In the genomic region with DNA sequence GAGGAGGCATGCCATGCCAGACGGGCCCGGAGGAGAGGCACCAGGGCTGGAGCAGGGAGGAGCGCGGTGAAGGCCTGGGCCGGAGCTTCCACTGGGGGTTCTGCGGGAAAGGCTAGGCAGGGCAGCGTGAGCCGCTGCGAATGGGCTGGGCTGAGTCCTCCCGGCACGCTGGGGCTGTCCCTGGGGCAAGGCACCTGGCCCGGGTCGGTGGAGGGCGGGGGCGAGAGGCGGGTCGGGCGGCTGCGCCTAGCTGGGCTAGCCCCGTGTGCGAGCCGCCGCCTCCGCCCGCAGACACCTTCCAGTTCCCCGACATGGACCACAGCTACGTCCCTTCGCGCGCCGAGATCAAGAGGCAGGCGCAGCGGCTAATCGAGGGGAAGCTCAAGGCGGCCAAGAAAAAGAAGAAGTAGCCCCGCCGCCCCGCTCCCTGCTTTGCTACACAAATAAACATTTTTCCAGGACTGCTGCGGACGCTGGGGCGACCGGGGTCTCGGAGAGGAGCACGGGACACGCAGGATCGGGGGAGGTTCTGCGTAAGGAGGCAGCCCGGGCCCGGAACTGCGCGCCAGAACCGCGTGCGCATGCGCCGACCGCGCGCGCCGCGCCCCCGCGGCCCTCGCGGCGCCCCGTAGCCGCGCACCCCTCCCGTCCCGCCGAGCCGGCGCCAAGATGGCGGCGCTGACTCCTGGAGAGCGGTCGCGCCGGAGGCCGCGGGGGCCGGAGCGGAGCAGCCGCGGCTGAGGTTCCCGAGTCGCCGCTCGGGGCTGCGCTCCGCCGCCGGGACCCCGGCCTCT, we compare ENCODE assay signal across 8 cellular contexts. TPM values are rescaled to one million over a fixed set of nuclear protein-coding genes. Genes with fewer than 3 reads are reported as not detected.
DNase-seq lines count a peak whose midpoint lies in the region; ATAC-seq and TF ChIP-seq lines count a peak whose summit lies in the region.

A gene with protein sequence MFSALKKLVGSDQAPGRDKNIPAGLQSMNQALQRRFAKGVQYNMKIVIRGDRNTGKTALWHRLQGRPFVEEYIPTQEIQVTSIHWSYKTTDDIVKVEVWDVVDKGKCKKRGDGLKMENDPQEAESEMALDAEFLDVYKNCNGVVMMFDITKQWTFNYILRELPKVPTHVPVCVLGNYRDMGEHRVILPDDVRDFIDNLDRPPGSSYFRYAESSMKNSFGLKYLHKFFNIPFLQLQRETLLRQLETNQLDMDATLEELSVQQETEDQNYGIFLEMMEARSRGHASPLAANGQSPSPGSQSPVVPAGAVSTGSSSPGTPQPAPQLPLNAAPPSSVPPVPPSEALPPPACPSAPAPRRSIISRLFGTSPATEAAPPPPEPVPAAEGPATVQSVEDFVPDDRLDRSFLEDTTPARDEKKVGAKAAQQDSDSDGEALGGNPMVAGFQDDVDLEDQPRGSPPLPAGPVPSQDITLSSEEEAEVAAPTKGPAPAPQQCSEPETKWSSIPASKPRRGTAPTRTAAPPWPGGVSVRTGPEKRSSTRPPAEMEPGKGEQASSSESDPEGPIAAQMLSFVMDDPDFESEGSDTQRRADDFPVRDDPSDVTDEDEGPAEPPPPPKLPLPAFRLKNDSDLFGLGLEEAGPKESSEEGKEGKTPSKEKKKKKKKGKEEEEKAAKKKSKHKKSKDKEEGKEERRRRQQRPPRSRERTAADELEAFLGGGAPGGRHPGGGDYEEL (plus strand): TSS at position 668 of the 794 bp plus-strand sequence. CDS start 249 bp downstream, outside the sequence.

- H3K36me3 ChIP-seq in ACC112 (ENCODE audit: insufficient read depth, low read length) (peaks cover 8% of the 10 kb centered on the region; the same call in 1 of the 2 replicates), duodenal mucosa (ENCODE audit: control insufficient read depth in 1 of 2, insufficient read depth in 2 of 2, low read length in 2 of 2) (peaks cover 0 to 8% of the 10 kb centered on the region in 2 donors)

- H3K4me1 ChIP-seq in ACC112 (ENCODE audit: control insufficient read depth, insufficient read depth, low read length, unreplicated experiment): peaks cover 18% of the 10 kb centered on the region
- peaks cover 16 to 29% of the 10 kb centered on the region in 2 donors for H3K4me1 ChIP-seq in duodenal mucosa (ENCODE audit: control insufficient read depth in 1 of 2, insufficient read depth in 2 of 2, low read length in 2 of 2)

- no peak for TF ChIP-seq POLR2A in lower leg skin (IDR thresholded peaks at IDR 0.05)

- H3K9me3 ChIP-seq in duodenal mucosa (ENCODE audit: control insufficient read depth in 1 of 2, low read length in 2 of 2): no peaks in the 10 kb centered on the region

- peaks cover 47% of the 10 kb centered on the region for H3K79me2 ChIP-seq in ACC112 (ENCODE audit: control insufficient read depth, insufficient read depth, low read length, unreplicated experiment)

- intact Hi-C loops in lower leg skin (cut with DNase I; ENCODE audit: low total_unique reads): no loop called here

- peak within 1 kb of the TSS; percentile 88 for H2AFZ ChIP-seq in ACC112 (ENCODE audit: low read length, unreplicated experiment)

- peak; percentile 15 for DNase-seq in NCI-H446 treated with DMSO at 0.1 percent for 48 hours (lab: John Stamatoyannopoulos, UW)
- peak; percentile 68 to 72 for DNase-seq in activated CD4-positive, alpha-beta T cell treated with anti-CD3 and anti-CD28 coated beads, Interleukin-2, amount 50 U/mL, for 4 hours
- peak in 1 of 2 donors; percentile 94 for DNase-seq in lower leg skin (ENCODE audit: low spot score in 2 of 2)
- DNase-seq in stimulated activated CD4-positive, alpha-beta T cell treated with anti-CD3 and anti-CD28 coated beads, Interleukin-4, amount 100 ng/mL, for 48 hours (ENCODE audit: low read depth in 2 of 2): peak; percentile 68 to 76

- no peak for TF ChIP-seq CTCF in lower leg skin (IDR thresholded peaks at IDR 0.05)

- H3K4me3 ChIP-seq in ACC112 (ENCODE audit: low read depth, low read length) (peak within 1 kb of the TSS; percentile 100), duodenal mucosa (ENCODE audit: low read depth in 1 of 2, low read length in 2 of 2) (peak within 1 kb of the TSS; percentile 75 to 80), lower leg skin (ENCODE audit: low read depth, poor library complexity, severe bottlenecking) (peak within 1 kb of the TSS; percentile 97)

- 1% methylated on average over 19 to 51 of the region's 96 CpGs for WGBS in lower leg skin, 2 donors

- peak; percentile 71 for ATAC-seq in GM18517 (IDR thresholded peaks at IDR 0.05; ENCODE audit: unreplicated experiment)
- ATAC-seq in HG03045 (IDR thresholded peaks at IDR 0.05; ENCODE audit: unreplicated experiment): peak; percentile 72

- H3K9ac ChIP-seq in duodenal mucosa (ENCODE audit: low read depth in 1 of 2, low read length in 2 of 2): peak within 1 kb of the TSS; percentile 65 to 82

- H3K27me3 ChIP-seq in ACC112 (ENCODE audit: insufficient read depth, low read length) (no peaks in the 10 kb centered on the region), duodenal mucosa (ENCODE audit: control insufficient read depth in 1 of 2, insufficient read depth in 2 of 2, low read length in 2 of 2) (no peaks in the 10 kb centered on the region)

- H3K27ac ChIP-seq in ACC112 (ENCODE audit: low read depth, low read length): peak within 1 kb of the TSS; percentile 28; the same call in 1 of the 2 replicates
- H3K27ac ChIP-seq in duodenal mucosa (ENCODE audit: low read depth, low read length): peak within 1 kb of the TSS; percentile 89

RNA-seq across cellular contexts. Expression of the gene that starts here (rescaled TPM):
- 10 to 100 TPM; 47.8 to 75.1 (median 55.5) TPM for total RNA-seq in lower leg skin
